ENCODE assay signal across 13 cellular contexts in the genomic region with DNA sequence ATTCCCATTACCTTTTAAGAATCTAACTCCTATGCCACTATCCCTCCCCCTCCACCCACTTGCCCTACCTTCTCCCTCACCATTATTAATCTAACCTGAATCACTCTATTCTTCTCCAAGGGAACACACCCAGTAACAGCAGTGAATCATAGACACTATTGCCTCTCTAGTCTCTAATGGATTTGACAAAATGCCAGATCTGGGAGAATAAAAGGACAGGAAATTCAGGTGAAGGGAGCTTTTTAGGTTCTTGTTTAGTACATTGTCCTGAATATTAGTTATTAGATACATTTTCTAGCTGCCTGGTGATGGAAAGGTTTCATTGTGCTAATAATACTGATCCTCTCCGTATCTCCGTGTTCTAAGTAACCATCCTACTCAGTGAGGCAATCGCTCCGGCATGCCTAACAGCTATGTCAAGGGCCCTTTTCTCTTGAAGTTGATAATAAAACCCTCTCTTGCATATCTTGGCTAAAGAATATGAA. TPM values are rescaled to one million over a fixed set of nuclear protein-coding genes. Genes with fewer than 3 reads are reported as not detected.
DNase-seq lines count a peak whose midpoint lies in the region; ATAC-seq and TF ChIP-seq lines count a peak whose summit lies in the region.
"Had no signal": no experiment of that assay in that cellular context is flagged by ENCODE, and none has a peak within 500 bp of the region (broad histone marks: within the 10 kb centered on the region; RNA-seq: fewer than 3 reads in every experiment).

No MANE protein-coding gene starts in this region.

- peak overlapping the region; percentile 28 for H2AFZ ChIP-seq in smooth muscle cell (ENCODE audit: low read depth)

- H3K4me1 ChIP-seq in smooth muscle cell (ENCODE audit: low read depth): peaks cover 18% of the 10 kb centered on the region

- no peak for TF ChIP-seq CTCF in smooth muscle cell (IDR thresholded peaks at IDR 0.05; ENCODE audit: borderline replicate concordance, insufficient read depth, poor library complexity, severe bottlenecking)

- peak; percentile 78 for ATAC-seq in esophagus mucosa
- ATAC-seq in HG03095 (IDR thresholded peaks at IDR 0.05; ENCODE audit: unreplicated experiment): no peak
- no peak for ATAC-seq in GM19324 (IDR thresholded peaks at IDR 0.05; ENCODE audit: low FRiP score, unreplicated experiment)
- ATAC-seq: natural killer cell treated with Interleukin-12 subunit alpha and Interleukin-12 subunit beta and Interleukin-15 and Interleukin-18, amount 100 ng/mL, for 72 hours; Panc1 had no signal

- H4K20me1 ChIP-seq in smooth muscle cell (ENCODE audit: low read depth): no peaks in the 10 kb centered on the region

- no peak overlapping the region for H3K4me3 ChIP-seq in smooth muscle cell

- 45% methylated on average over 4 of the region's 4 CpGs for WGBS in smooth muscle cell (ENCODE audit: low lambda C conversion rate)

- H3F3A ChIP-seq in smooth muscle cell (ENCODE audit: low read depth): peaks cover 10% of the 10 kb centered on the region

- peak overlapping the region; percentile 100 for H3K27ac ChIP-seq in smooth muscle cell (ENCODE audit: low read depth)
- H3K27ac ChIP-seq: VCaP had no signal

- peak in 2 of 3 experiments; percentile 14 to 33 for DNase-seq in NCI-H1417 (lab: John Stamatoyannopoulos, UW)
- no peak for DNase-seq in NCI-H1417 treated with DMSO at 0.1 percent for 48 hours (lab: John Stamatoyannopoulos, UW)
- DNase-seq in NCI-H226: peak; percentile 86
- no peak for DNase-seq in smooth muscle cell (lab: John Stamatoyannopoulos, UW; ENCODE audit: unreplicated experiment)
- DNase-seq in activated CD4-positive, CD25-positive, alpha-beta regulatory T cell treated with anti-CD3 and anti-CD28 coated beads, Interleukin-2, amount 50 U/mL, for 72 hours: no peak
- DNase-seq: MM.1S; stimulated activated naive CD4-positive, alpha-beta T cell had no signal

- H3K27me3 ChIP-seq in smooth muscle cell (ENCODE audit: low read depth): no peaks in the 10 kb centered on the region

- H3K79me2 ChIP-seq in smooth muscle cell (ENCODE audit: low read depth): no peaks in the 10 kb centered on the region

- peak overlapping the region; percentile 47 for H3K4me2 ChIP-seq in smooth muscle cell

- H3K9me3 ChIP-seq in smooth muscle cell (replicated peaks; ENCODE audit: low read depth): no peaks in the 10 kb centered on the region

- H3K9ac ChIP-seq in smooth muscle cell (ENCODE audit: low read depth): peak overlapping the region; percentile 61

- no peaks in the 10 kb centered on the region for H3K36me3 ChIP-seq in smooth muscle cell (ENCODE audit: low read depth)

RNA-seq across cellular contexts. Expression of a gene that starts 4.1 kb away (rescaled TPM):
- total RNA-seq in esophagus mucosa (4.8 TPM), smooth muscle cell (4.1 and 5.3 TPM in 2 replicates)
- polyA plus RNA-seq in smooth muscle cell: 4.7 and 5.3 TPM in 2 replicates

RNA-seq across cellular contexts. Expression of a gene that starts 32.2 kb away (rescaled TPM):
- total RNA-seq in esophagus mucosa (204 TPM), smooth muscle cell (140 and 150 TPM in 2 replicates)
- polyA plus RNA-seq in smooth muscle cell: 31.5 and 167 TPM in 2 replicates
- total RNA-seq: natural killer cell treated with Interleukin-12 subunit alpha and Interleukin-12 subunit beta and Interleukin-15 and Interleukin-18, amount 100 ng/mL, for 72 hours had no signal

Comparison
In these comparisons a context has a peak if more than half of its experiments do, and no peak if none do; other contexts are left out.
1. DNase-seq: peak in NCI-H1417 (2 of 3) and NCI-H226 (single experiment); none in NCI-H1417 treated with DMSO at 0.1 percent for 48 hours (single experiment), smooth muscle cell (single experiment) and activated CD4-positive, CD25-positive, alpha-beta regulatory T cell treated with anti-CD3 and anti-CD28 coated beads, Interleukin-2, amount 50 U/mL, for 72 hours (single experiment).